29 cellular contexts compared by ENCODE assay signal in genomic region chr9:105195259-105195658, GRCh38.
"Had no signal": no experiment of that assay in that cellular context is flagged by ENCODE, and none has a peak within 500 bp of the region (broad histone marks: within the 10 kb centered on the region; RNA-seq: fewer than 3 reads in every experiment).

No MANE protein-coding gene starts in this region.

- H3K36me3 Mint-ChIP-seq: mesothelial cell of epicardium; naive B cell; natural killer cell treated with Interleukin-12 subunit alpha and Interleukin-12 subunit beta and Interleukin-15 and Interleukin-18, amount 100 ng/mL, for 72 hours had no signal

- DNase-seq: colonic mucosa; dermis blood vessel endothelial cell; effector memory CD4-positive, alpha-beta T cell; heart left ventricle; kidney; mesenchymal stem cell; mucosa of descending colon; naive B cell; stimulated activated CD4-positive, alpha-beta T cell treated with anti-CD3 and anti-CD28 coated beads, Interleukin-12 subunit alpha, Interleukin-12 subunit beta, amount 100 ng/mL, for 4 hours; stimulated activated CD4-positive, alpha-beta T cell treated with anti-CD3 and anti-CD28 coated beads, Interleukin-1b, Interleukin-23, amount 100 ng/mL, for 48 hours; stimulated activated CD4-positive, alpha-beta T cell treated with anti-CD3 and anti-CD28 coated beads, Interleukin-4, amount 100 ng/mL, for 1 hour; stimulated activated CD8-positive, alpha-beta memory T cell treated with anti-CD3 and anti-CD28 coated beads, Interleukin-4, amount 100 ng/mL, for 48 hours; stimulated activated naive CD4-positive, alpha-beta T cell; stimulated activated naive CD8-positive, alpha-beta T cell treated with anti-CD3 and anti-CD28 coated beads, Interleukin-15, amount 100 ng/mL, for 72 hours; trophoblast cell had no signal

- ATAC-seq: gastroesophageal sphincter; heart left ventricle; left lobe of liver; mucosa of descending colon; natural killer cell treated with Interleukin-12 subunit alpha and Interleukin-12 subunit beta and Interleukin-15 and Interleukin-18, amount 100 ng/mL, for 72 hours; sciatic nerve; stimulated activated naive CD8-positive, alpha-beta T cell treated with anti-CD3 and anti-CD28 coated beads, Interleukin-15, amount 100 ng/mL, for 72 hours had no signal

- H3K27ac Mint-ChIP-seq: mesothelial cell of epicardium; natural killer cell treated with Interleukin-12 subunit alpha and Interleukin-12 subunit beta and Interleukin-15 and Interleukin-18, amount 100 ng/mL, for 72 hours; stimulated activated naive CD8-positive, alpha-beta T cell treated with anti-CD3 and anti-CD28 coated beads, Interleukin-15, amount 100 ng/mL, for 72 hours had no signal

- H3K4me1 ChIP-seq: colonic mucosa, gastroesophageal sphincter, prostate gland, right atrium auricular region, suprapubic skin had no signal

- H3K36me3 ChIP-seq: colonic mucosa, gastroesophageal sphincter, heart left ventricle, prostate gland, right atrium auricular region, suprapubic skin, vagina had no signal

- H3K27ac ChIP-seq: colonic mucosa, gastroesophageal sphincter, heart left ventricle, hepatocyte, prostate gland, right atrium auricular region, suprapubic skin, vagina had no signal

- FAIRE-seq: endothelial cell of umbilical vein, kidney had no signal

- H3K27me3 ChIP-seq: colonic mucosa, gastroesophageal sphincter, heart left ventricle, hepatocyte, right atrium auricular region, suprapubic skin, vagina had no signal

- H3K4me3 ChIP-seq: colonic mucosa, gastroesophageal sphincter, heart left ventricle, hepatocyte, lung, mucosa of descending colon, prostate gland, right atrium auricular region, smooth muscle cell, suprapubic skin, vagina had no signal

- H3K9me3 Mint-ChIP-seq: mesothelial cell of epicardium; naive B cell; natural killer cell treated with Interleukin-12 subunit alpha and Interleukin-12 subunit beta and Interleukin-15 and Interleukin-18, amount 100 ng/mL, for 72 hours; neural crest cell; stimulated activated naive CD8-positive, alpha-beta T cell treated with anti-CD3 and anti-CD28 coated beads, Interleukin-15, amount 100 ng/mL, for 72 hours had no signal
